In the genomic region with DNA sequence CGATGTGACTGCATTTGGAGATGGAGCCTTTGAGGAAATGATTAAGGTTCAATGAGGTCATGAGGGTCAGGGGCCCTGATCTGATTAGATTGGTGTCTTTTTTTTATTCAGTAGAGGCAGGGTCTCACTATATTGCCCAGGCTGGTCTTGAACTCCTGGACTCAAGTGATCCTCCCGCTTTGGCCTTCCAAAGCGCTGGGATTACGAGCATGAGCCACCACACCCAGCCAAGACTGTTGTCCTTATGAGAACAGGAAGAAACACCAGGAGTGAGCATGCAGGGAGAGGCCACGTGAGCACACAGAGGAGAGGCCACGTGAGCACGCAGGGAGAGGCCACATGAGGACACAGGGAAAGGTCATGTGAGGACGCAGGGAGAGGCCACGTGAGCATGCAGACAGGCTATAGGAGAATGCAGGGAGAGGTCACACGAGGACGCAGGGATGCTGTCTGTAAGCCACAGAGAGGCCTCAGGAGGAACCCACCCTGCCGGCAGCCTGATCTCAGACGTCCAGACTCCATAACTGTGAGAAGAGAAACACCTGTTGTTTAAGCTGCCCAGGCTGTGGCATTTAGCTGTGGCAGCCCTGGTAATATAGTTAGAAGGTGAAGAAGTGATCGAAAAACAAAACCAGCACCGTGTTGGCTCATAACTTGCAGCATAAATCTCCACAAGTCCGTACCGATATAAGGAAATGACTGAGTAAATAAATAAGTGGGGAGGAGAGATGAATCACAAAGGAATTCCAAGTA, we compare ENCODE assay signal across 1 cellular context.
TF ChIP-seq lines count a peak whose summit lies in the region.

No MANE protein-coding gene starts in this region.

TF ChIP-seq in K562, 482 proteins besides CTCF, POLR2A, EP300 and RAD21 (continued from another document and continues in another):
- TF ChIP-seq, protein P1, sequence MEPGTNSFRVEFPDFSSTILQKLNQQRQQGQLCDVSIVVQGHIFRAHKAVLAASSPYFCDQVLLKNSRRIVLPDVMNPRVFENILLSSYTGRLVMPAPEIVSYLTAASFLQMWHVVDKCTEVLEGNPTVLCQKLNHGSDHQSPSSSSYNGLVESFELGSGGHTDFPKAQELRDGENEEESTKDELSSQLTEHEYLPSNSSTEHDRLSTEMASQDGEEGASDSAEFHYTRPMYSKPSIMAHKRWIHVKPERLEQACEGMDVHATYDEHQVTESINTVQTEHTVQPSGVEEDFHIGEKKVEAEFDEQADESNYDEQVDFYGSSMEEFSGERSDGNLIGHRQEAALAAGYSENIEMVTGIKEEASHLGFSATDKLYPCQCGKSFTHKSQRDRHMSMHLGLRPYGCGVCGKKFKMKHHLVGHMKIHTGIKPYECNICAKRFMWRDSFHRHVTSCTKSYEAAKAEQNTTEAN (CRISPR knock-in tag; IDR thresholded peaks at IDR 0.05): peak; percentile 72; the same call in 1 of the 2 replicates
- TF ChIP-seq ETV5 (CRISPR knock-in tag; IDR thresholded peaks at IDR 0.05; ENCODE audit: low read depth) (peak; percentile 59; the same call in 1 of the 2 replicates), RBM34 (IDR thresholded peaks at IDR 0.05; ENCODE audit: borderline replicate concordance, insufficient read depth, low read length) (no peak), ZNF707 (CRISPR knock-in tag; conservative IDR thresholded peaks at IDR 0.05) (no peak), ZNF274 (IDR thresholded peaks at IDR 0.05; ENCODE audit: borderline replicate concordance, low read depth, low read length) (no peak), CREB1 (IDR thresholded peaks at IDR 0.05) (no peak), CREB1 (CRISPR knock-in tag; IDR thresholded peaks at IDR 0.05) (peak; percentile 55; the same call in 1 of the 2 replicates), NEUROD1 (IDR thresholded peaks at IDR 0.05; ENCODE audit: borderline replicate concordance, low read depth, low read length, partially characterized antibody) (peak; percentile 86), HEY1 (CRISPR knock-in tag; IDR thresholded peaks at IDR 0.05; ENCODE audit: borderline replicate concordance) (no peak), EHMT2 (IDR thresholded peaks at IDR 0.05) (peak; percentile 71; the same call in 1 of the 2 replicates), ZNF584 (CRISPR knock-in tag; IDR thresholded peaks at IDR 0.05; ENCODE audit: low read depth) (peak; percentile 61), PPARD (CRISPR knock-in tag; IDR thresholded peaks at IDR 0.05) (no peak), ZNF184 (CRISPR knock-in tag; IDR thresholded peaks at IDR 0.05) (no peak), ZNF644 (tag; IDR thresholded peaks at IDR 0.05; ENCODE audit: low read depth) (peak; percentile 85), CBFA2T2 (conservative IDR thresholded peaks at IDR 0.05) (peak; percentile 97), MEF2D (tag; conservative IDR thresholded peaks at IDR 0.05; ENCODE audit: low read depth) (peak; percentile 83), MYC (IDR thresholded peaks at IDR 0.05; ENCODE audit: low read depth, low read length) (peak; percentile 99), MYC (CRISPR knock-in tag; IDR thresholded peaks at IDR 0.05; ENCODE audit: borderline replicate concordance, low read depth) (no peak), HNRNPK (IDR thresholded peaks at IDR 0.05; ENCODE audit: low read depth, low read length, poor library complexity, severe bottlenecking) (no peak), KDM5B (IDR thresholded peaks at IDR 0.05; ENCODE audit: insufficient replicate concordance, low read depth, low read length) (no peak), ETV1 (tag; conservative IDR thresholded peaks at IDR 0.05; ENCODE audit: low read depth) (peak; percentile 90), TRIM24 (IDR thresholded peaks at IDR 0.05) (peak; percentile 54 to 81; a peak in 3 of 4 replicates), TCF7 (IDR thresholded peaks at IDR 0.05; ENCODE audit: borderline replicate concordance) (no peak), YY1 (IDR thresholded peaks at IDR 0.05; ENCODE audit: borderline replicate concordance in 1 of 3, control insufficient read depth in 1 of 3, extremely low read depth in 1 of 3, insufficient read depth in 3 of 3, insufficient read length in 1 of 3, insufficient replicate concordance in 2 of 3, low read depth in 1 of 3, low read length in 2 of 3) (peak in 1 of 3 experiments; percentile 21), STAT5A (IDR thresholded peaks at IDR 0.05; ENCODE audit: borderline replicate concordance, low read length) (0 out of 2 replicates have a peak, but pooled peaks have one; percentile 11)
- TF ChIP-seq, protein P2, sequence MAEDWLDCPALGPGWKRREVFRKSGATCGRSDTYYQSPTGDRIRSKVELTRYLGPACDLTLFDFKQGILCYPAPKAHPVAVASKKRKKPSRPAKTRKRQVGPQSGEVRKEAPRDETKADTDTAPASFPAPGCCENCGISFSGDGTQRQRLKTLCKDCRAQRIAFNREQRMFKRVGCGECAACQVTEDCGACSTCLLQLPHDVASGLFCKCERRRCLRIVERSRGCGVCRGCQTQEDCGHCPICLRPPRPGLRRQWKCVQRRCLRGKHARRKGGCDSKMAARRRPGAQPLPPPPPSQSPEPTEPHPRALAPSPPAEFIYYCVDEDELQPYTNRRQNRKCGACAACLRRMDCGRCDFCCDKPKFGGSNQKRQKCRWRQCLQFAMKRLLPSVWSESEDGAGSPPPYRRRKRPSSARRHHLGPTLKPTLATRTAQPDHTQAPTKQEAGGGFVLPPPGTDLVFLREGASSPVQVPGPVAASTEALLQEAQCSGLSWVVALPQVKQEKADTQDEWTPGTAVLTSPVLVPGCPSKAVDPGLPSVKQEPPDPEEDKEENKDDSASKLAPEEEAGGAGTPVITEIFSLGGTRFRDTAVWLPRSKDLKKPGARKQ (CRISPR knock-in tag; IDR thresholded peaks at IDR 0.05): no peak
- TF ChIP-seq, protein P3, sequence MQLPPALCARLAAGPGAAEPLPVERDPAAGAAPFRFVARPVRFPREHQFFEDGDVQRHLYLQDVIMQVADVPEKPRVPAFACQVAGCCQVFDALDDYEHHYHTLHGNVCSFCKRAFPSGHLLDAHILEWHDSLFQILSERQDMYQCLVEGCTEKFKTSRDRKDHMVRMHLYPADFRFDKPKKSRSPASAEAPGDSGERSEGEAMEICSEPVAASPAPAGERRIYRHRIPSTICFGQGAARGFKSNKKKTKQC (CRISPR knock-in tag; IDR thresholded peaks at IDR 0.05): peak; percentile 79; the same call in 1 of the 2 replicates
- TF ChIP-seq, protein P4, sequence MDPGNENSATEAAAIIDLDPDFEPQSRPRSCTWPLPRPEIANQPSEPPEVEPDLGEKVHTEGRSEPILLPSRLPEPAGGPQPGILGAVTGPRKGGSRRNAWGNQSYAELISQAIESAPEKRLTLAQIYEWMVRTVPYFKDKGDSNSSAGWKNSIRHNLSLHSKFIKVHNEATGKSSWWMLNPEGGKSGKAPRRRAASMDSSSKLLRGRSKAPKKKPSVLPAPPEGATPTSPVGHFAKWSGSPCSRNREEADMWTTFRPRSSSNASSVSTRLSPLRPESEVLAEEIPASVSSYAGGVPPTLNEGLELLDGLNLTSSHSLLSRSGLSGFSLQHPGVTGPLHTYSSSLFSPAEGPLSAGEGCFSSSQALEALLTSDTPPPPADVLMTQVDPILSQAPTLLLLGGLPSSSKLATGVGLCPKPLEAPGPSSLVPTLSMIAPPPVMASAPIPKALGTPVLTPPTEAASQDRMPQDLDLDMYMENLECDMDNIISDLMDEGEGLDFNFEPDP (CRISPR knock-in tag; IDR thresholded peaks at IDR 0.05): no peak
- TF ChIP-seq, protein P5, sequence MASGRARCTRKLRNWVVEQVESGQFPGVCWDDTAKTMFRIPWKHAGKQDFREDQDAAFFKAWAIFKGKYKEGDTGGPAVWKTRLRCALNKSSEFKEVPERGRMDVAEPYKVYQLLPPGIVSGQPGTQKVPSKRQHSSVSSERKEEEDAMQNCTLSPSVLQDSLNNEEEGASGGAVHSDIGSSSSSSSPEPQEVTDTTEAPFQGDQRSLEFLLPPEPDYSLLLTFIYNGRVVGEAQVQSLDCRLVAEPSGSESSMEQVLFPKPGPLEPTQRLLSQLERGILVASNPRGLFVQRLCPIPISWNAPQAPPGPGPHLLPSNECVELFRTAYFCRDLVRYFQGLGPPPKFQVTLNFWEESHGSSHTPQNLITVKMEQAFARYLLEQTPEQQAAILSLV (tag; IDR thresholded peaks at IDR 0.05): peak; percentile 55; the same call in 1 of the 2 replicates
- TF ChIP-seq, protein P6, sequence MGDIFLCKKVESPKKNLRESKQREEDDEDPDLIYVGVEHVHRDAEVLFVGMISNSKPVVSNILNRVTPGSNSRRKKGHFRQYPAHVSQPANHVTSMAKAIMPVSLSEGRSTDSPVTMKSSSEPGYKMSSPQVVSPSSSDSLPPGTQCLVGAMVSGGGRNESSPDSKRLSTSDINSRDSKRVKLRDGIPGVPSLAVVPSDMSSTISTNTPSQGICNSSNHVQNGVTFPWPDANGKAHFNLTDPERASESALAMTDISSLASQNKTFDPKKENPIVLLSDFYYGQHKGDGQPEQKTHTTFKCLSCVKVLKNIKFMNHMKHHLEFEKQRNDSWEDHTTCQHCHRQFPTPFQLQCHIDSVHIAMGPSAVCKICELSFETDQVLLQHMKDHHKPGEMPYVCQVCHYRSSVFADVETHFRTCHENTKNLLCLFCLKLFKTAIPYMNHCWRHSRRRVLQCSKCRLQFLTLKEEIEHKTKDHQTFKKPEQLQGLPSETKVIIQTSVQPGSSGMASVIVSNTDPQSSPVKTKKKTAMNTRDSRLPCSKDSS (IDR thresholded peaks at IDR 0.05; ENCODE audit: low read depth, partially characterized antibody): no peak
- TF ChIP-seq, protein P7, sequence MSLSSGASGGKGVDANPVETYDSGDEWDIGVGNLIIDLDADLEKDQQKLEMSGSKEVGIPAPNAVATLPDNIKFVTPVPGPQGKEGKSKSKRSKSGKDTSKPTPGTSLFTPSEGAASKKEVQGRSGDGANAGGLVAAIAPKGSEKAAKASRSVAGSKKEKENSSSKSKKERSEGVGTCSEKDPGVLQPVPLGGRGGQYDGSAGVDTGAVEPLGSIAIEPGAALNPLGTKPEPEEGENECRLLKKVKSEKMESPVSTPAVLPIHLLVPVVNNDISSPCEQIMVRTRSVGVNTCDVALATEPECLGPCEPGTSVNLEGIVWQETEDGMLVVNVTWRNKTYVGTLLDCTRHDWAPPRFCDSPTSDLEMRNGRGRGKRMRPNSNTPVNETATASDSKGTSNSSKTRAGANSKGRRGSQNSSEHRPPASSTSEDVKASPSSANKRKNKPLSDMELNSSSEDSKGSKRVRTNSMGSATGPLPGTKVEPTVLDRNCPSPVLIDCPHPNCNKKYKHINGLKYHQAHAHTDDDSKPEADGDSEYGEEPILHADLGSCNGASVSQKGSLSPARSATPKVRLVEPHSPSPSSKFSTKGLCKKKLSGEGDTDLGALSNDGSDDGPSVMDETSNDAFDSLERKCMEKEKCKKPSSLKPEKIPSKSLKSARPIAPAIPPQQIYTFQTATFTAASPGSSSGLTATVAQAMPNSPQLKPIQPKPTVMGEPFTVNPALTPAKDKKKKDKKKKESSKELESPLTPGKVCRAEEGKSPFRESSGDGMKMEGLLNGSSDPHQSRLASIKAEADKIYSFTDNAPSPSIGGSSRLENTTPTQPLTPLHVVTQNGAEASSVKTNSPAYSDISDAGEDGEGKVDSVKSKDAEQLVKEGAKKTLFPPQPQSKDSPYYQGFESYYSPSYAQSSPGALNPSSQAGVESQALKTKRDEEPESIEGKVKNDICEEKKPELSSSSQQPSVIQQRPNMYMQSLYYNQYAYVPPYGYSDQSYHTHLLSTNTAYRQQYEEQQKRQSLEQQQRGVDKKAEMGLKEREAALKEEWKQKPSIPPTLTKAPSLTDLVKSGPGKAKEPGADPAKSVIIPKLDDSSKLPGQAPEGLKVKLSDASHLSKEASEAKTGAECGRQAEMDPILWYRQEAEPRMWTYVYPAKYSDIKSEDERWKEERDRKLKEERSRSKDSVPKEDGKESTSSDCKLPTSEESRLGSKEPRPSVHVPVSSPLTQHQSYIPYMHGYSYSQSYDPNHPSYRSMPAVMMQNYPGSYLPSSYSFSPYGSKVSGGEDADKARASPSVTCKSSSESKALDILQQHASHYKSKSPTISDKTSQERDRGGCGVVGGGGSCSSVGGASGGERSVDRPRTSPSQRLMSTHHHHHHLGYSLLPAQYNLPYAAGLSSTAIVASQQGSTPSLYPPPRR (CRISPR knock-in tag; IDR thresholded peaks at IDR 0.05; ENCODE audit: borderline replicate concordance): no peak
- TF ChIP-seq, protein P8, sequence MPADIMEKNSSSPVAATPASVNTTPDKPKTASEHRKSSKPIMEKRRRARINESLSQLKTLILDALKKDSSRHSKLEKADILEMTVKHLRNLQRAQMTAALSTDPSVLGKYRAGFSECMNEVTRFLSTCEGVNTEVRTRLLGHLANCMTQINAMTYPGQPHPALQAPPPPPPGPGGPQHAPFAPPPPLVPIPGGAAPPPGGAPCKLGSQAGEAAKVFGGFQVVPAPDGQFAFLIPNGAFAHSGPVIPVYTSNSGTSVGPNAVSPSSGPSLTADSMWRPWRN (IDR thresholded peaks at IDR 0.05; ENCODE audit: low read depth): peak; percentile 86
- TF ChIP-seq, protein P9, sequence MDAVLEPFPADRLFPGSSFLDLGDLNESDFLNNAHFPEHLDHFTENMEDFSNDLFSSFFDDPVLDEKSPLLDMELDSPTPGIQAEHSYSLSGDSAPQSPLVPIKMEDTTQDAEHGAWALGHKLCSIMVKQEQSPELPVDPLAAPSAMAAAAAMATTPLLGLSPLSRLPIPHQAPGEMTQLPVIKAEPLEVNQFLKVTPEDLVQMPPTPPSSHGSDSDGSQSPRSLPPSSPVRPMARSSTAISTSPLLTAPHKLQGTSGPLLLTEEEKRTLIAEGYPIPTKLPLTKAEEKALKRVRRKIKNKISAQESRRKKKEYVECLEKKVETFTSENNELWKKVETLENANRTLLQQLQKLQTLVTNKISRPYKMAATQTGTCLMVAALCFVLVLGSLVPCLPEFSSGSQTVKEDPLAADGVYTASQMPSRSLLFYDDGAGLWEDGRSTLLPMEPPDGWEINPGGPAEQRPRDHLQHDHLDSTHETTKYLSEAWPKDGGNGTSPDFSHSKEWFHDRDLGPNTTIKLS (IDR thresholded peaks at IDR 0.05; ENCODE audit: borderline replicate concordance, low read depth): peak; percentile 97
